Comparison of ENCODE assay signal across 16 cellular contexts in the genomic region with DNA sequence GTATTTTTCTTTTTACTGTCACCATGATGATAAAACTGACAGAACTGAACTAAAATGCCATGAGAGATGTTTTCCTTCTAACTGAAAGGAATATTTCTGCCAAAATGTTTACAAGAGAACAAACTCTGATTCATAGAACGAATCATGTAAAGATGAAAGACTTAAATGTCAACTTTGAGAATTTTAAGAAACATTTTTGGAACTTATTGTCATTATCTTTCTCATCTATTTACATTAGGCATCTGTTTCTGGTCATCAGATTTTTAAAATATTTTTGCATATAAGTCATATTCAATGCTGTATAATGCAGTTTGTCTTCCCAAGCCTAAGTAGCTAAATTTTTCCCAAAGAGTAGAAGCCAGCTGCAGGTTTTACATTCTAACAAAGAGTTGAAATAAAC.
A peak's percentile ranks its signal among the peaks of the same experiment; 100 is the strongest.
DNase-seq lines count a peak whose midpoint lies in the region; ATAC-seq, FAIRE-seq and TF ChIP-seq lines count a peak whose summit lies in the region.
"Had no signal": no experiment of that assay in that cellular context is flagged by ENCODE, and none has a peak within 500 bp of the region (broad histone marks: within the 10 kb centered on the region; RNA-seq: fewer than 3 reads in every experiment).

No MANE protein-coding gene starts in this region.

- no peak overlapping the region for H3K27ac ChIP-seq in small intestine (ENCODE audit: low read depth in 1 of 2, low read length in 1 of 2)
- H3K27ac ChIP-seq: BLaER1 treated with 17β-estradiol and CSF1 and Interleukin-3, amounts not matched to agents 10 nM and 100 nM; KMS-11 had no signal

- intact Hi-C loops in posterior cingulate gyrus (cut with DNase I): no loop called here

- peak; percentile 44 for FAIRE-seq in small intestine (lab: Jason Lieb, UNC)
- FAIRE-seq: GM12878, GM18507 had no signal

- H3K4me1 Mint-ChIP-seq in stimulated activated naive B cell treated with anti-CD40 and anti-IgM and Interleukin-4, amounts not matched to agents 10 μg/mL and 1 μg/mL and 100 μg/mL, for 72 hours: no peaks in the 10 kb centered on the region

- H3K9me3 Mint-ChIP-seq in stimulated activated naive B cell treated with anti-CD40 and anti-IgM and Interleukin-4, amounts not matched to agents 10 μg/mL and 1 μg/mL and 100 μg/mL, for 72 hours: no peaks in the 10 kb centered on the region

- H3K27ac Mint-ChIP-seq in stimulated activated naive B cell treated with anti-CD40 and anti-IgM and Interleukin-4, amounts not matched to agents 10 μg/mL and 1 μg/mL and 100 μg/mL, for 72 hours: no peak overlapping the region

- no peaks in the 10 kb centered on the region for H3K9me3 ChIP-seq in small intestine (ENCODE audit: control insufficient read depth, low read depth)
- H3K9me3 ChIP-seq: BLaER1 treated with 17β-estradiol and CSF1 and Interleukin-3, amounts not matched to agents 10 nM and 100 nM; MG63 had no signal

- H3K4me3 ChIP-seq in fibroblast of the aortic adventitia (ENCODE audit: low read depth, low read length) (no peak overlapping the region), small intestine (ENCODE audit: low read depth in 1 of 2, low read length in 2 of 2) (no peak overlapping the region)
- H3K4me3 ChIP-seq: BLaER1 treated with 17β-estradiol and CSF1 and Interleukin-3, amounts not matched to agents 10 nM and 100 nM; GM12878; MG63 had no signal

- H3K36me3 ChIP-seq in small intestine (ENCODE audit: control insufficient read depth in 2 of 2, insufficient read depth in 2 of 2, low read length in 2 of 2): no peaks in the 10 kb centered on the region
- H3K36me3 ChIP-seq: BLaER1 treated with 17β-estradiol and CSF1 and Interleukin-3, amounts not matched to agents 10 nM and 100 nM; MG63 had no signal

- DNase-seq in HCEC 1CT (peak; percentile 76), amniotic stem cell (lab: John Stamatoyannopoulos, UW) (peak; percentile 14), fibroblast of the aortic adventitia (ENCODE audit: low read depth) (peak; percentile 53), small intestine (no peak), posterior cingulate gyrus (no peak), NCI-H1417 treated with DMSO at 0.1 percent for 48 hours (lab: John Stamatoyannopoulos, UW) (no peak), left lobe of liver (ENCODE audit: low spot score) (no peak)
- DNase-seq in stimulated activated naive B cell treated with anti-CD40 and anti-IgM and Interleukin-4, amounts not matched to agents 10 μg/mL and 1 μg/mL and 100 μg/mL, for 72 hours: no peak
- DNase-seq: MG63, NCI-H1092 treated with DMSO at 0.1 percent for 48 hours, NCI-H187, SK-N-SH had no signal

- 68 to 81% (median 76%) methylated on average over 1 of the region's 1 CpG for WGBS in small intestine, 3 donors

- H3K27me3 Mint-ChIP-seq in stimulated activated naive B cell treated with anti-CD40 and anti-IgM and Interleukin-4, amounts not matched to agents 10 μg/mL and 1 μg/mL and 100 μg/mL, for 72 hours: no peaks in the 10 kb centered on the region

- H3K4me1 ChIP-seq in small intestine (ENCODE audit: control insufficient read depth in 2 of 2, insufficient read depth in 1 of 2, low read depth in 1 of 2, low read length in 1 of 2): no peaks in the 10 kb centered on the region
- H3K4me1 ChIP-seq: BLaER1 treated with 17β-estradiol and CSF1 and Interleukin-3, amounts not matched to agents 10 nM and 100 nM had no signal

- H3K27me3 ChIP-seq in small intestine (ENCODE audit: control insufficient read depth in 2 of 2, insufficient read depth in 2 of 2, low read length in 2 of 2): no peaks in the 10 kb centered on the region
- H3K27me3 ChIP-seq: BLaER1 treated with 17β-estradiol and CSF1 and Interleukin-3, amounts not matched to agents 10 nM and 100 nM; MG63 had no signal

- no peaks in the 10 kb centered on the region for H3K36me3 Mint-ChIP-seq in stimulated activated naive B cell treated with anti-CD40 and anti-IgM and Interleukin-4, amounts not matched to agents 10 μg/mL and 1 μg/mL and 100 μg/mL, for 72 hours

- no peak for ATAC-seq in stimulated activated naive B cell treated with anti-CD40 and anti-IgM and Interleukin-4, amounts not matched to agents 10 μg/mL and 1 μg/mL and 100 μg/mL, for 72 hours (replicated peaks)
- no peak for ATAC-seq in left lobe of liver
- ATAC-seq: GM12878 had no signal

- no peak for TF ChIP-seq CTCF in fibroblast of the aortic adventitia (IDR thresholded peaks at IDR 0.05; ENCODE audit: insufficient read depth, low read length)

- no peak overlapping the region for H3K4me3 Mint-ChIP-seq in stimulated activated naive B cell treated with anti-CD40 and anti-IgM and Interleukin-4, amounts not matched to agents 10 μg/mL and 1 μg/mL and 100 μg/mL, for 72 hours

Comparison
In these comparisons a context has a peak if more than half of its experiments do, and no peak if none do; other contexts are left out.
1. DNase-seq: peak in HCEC 1CT (single experiment), amniotic stem cell (single experiment) and fibroblast of the aortic adventitia (single experiment); none in small intestine (single experiment), posterior cingulate gyrus (0 of 10), stimulated activated naive B cell treated with anti-CD40 and anti-IgM and Interleukin-4, amounts not matched to agents 10 μg/mL and 1 μg/mL and 100 μg/mL, for 72 hours (single experiment), NCI-H1417 treated with DMSO at 0.1 percent for 48 hours (single experiment) and left lobe of liver (single experiment).